In genomic region chr22:31489632-31490495, GRCh38 we compare ENCODE assay signal across 1 cellular context.
TF ChIP-seq lines count a peak whose summit lies in the region.

Gene EIF4ENIF1, minus strand, starts transcription at chr22:31489842. Its CDS starts 1,124 bp downstream, at chr22:31488718.

TF ChIP-seq in HEK293, 187 proteins besides CTCF, POLR2A, EP300 and RAD21 (continued from another document):
- TF ChIP-seq YY1 (tag by site-specific recombination; IDR thresholded peaks at IDR 0.05) (peak; percentile 66; the same call in 1 of the 2 replicates), ZNF768 (tag by site-specific recombination; IDR thresholded peaks at IDR 0.05) (no peak; the same call in 1 of the 2 replicates), ZNF18 (tag by site-specific recombination; IDR thresholded peaks at IDR 0.05) (no peak), ZNF843 (tag by site-specific recombination; IDR thresholded peaks at IDR 0.05) (no peak), SETDB1 (IDR thresholded peaks at IDR 0.05; ENCODE audit: insufficient read length, low read length) (no peak), SP3 (tag by site-specific recombination; IDR thresholded peaks at IDR 0.05) (peak; percentile 76), ZNF624 (tag by site-specific recombination; IDR thresholded peaks at IDR 0.05) (no peak), ZBTB1 (tag by site-specific recombination; IDR thresholded peaks at IDR 0.05) (no peak), ZNF24 (tag by site-specific recombination; IDR thresholded peaks at IDR 0.05) (no peak), ZNF266 (tag by site-specific recombination; IDR thresholded peaks at IDR 0.05; ENCODE audit: low read depth) (no peak), ZNF791 (tag by site-specific recombination; IDR thresholded peaks at IDR 0.05) (no peak), ZFP69B (tag by site-specific recombination; IDR thresholded peaks at IDR 0.05) (peak; percentile 65; the same call in 1 of the 2 replicates), ATF2 (tag by site-specific recombination; IDR thresholded peaks at IDR 0.05; ENCODE audit: low read depth) (no peak), KLF16 (tag by site-specific recombination; IDR thresholded peaks at IDR 0.05) (peak; percentile 71; the same call in 1 of the 2 replicates), ZNF404 (tag by site-specific recombination; IDR thresholded peaks at IDR 0.05) (no peak), ZIC2 (tag by site-specific recombination; IDR thresholded peaks at IDR 0.05) (peak; percentile 75), ZNF19 (tag by site-specific recombination; IDR thresholded peaks at IDR 0.05; ENCODE audit: low read depth) (no peak), ZNF48 (tag by site-specific recombination; IDR thresholded peaks at IDR 0.05) (no peak), ZSCAN30 (tag by site-specific recombination; IDR thresholded peaks at IDR 0.05) (peak; percentile 87), GFI1B (tag by site-specific recombination; IDR thresholded peaks at IDR 0.05) (no peak), OSR2 (tag by site-specific recombination; IDR thresholded peaks at IDR 0.05) (0 out of 2 replicates have a peak, but pooled peaks have one; percentile 18), ZFHX2 (tag by site-specific recombination; conservative IDR thresholded peaks at IDR 0.05) (peak; percentile 96), ZNF585B (tag by site-specific recombination; IDR thresholded peaks at IDR 0.05) (no peak), ZNF16 (tag by site-specific recombination; IDR thresholded peaks at IDR 0.05; ENCODE audit: low read depth) (no peak), ZNF777 (tag by site-specific recombination; IDR thresholded peaks at IDR 0.05; ENCODE audit: borderline replicate concordance) (no peak), ZNF140 (tag by site-specific recombination; IDR thresholded peaks at IDR 0.05) (no peak), ZNF549 (tag by site-specific recombination; IDR thresholded peaks at IDR 0.05) (no peak), ZNF660 (tag by site-specific recombination; IDR thresholded peaks at IDR 0.05) (peak; percentile 95), ZNF335 (tag by site-specific recombination; conservative IDR thresholded peaks at IDR 0.05) (peak; percentile 89), ZNF707 (tag by site-specific recombination; IDR thresholded peaks at IDR 0.05) (no peak), ZNF280C (tag by site-specific recombination; IDR thresholded peaks at IDR 0.05) (no peak), ZNF600 (tag by site-specific recombination; IDR thresholded peaks at IDR 0.05) (no peak), ZNF561 (tag by site-specific recombination; IDR thresholded peaks at IDR 0.05; ENCODE audit: borderline replicate concordance) (peak; percentile 86), ZNF23 (tag by site-specific recombination; IDR thresholded peaks at IDR 0.05; ENCODE audit: borderline replicate concordance) (no peak), TCF7L2 (IDR thresholded peaks at IDR 0.05; ENCODE audit: borderline replicate concordance, low read depth, low read length) (no peak), ZBTB26 (tag by site-specific recombination; optimal IDR thresholded peaks at IDR 0.05) (peak; percentile 98), SP7 (tag by site-specific recombination; IDR thresholded peaks at IDR 0.05) (peak; percentile 56), ZNF169 (tag by site-specific recombination; IDR thresholded peaks at IDR 0.05) (no peak), ZNF792 (tag by site-specific recombination; IDR thresholded peaks at IDR 0.05) (no peak), ZNF366 (tag by site-specific recombination; conservative IDR thresholded peaks at IDR 0.05) (no peak), ZBTB48 (tag by site-specific recombination; IDR thresholded peaks at IDR 0.05) (peak; percentile 63), ZNF488 (tag by site-specific recombination; IDR thresholded peaks at IDR 0.05) (no peak), ZNF362 (tag by site-specific recombination; IDR thresholded peaks at IDR 0.05) (no peak), PBX3 (CRISPR knock-in tag; IDR thresholded peaks at IDR 0.05) (peak; percentile 69; the same call in 1 of the 2 replicates), ZNF785 (tag by site-specific recombination; IDR thresholded peaks at IDR 0.05) (peak; percentile 97)
TF ChIP-seq in HEK293: peak in this region for 55.
